In genomic region chr3:193902557-193903256, GRCh38 we compare ENCODE assay signal across 20 cellular contexts.
DNase-seq lines count a peak whose midpoint lies in the region; ATAC-seq and TF ChIP-seq lines count a peak whose summit lies in the region.
"Had no signal": no experiment of that assay in that cellular context is flagged by ENCODE, and none has a peak within 500 bp of the region (broad histone marks: within the 10 kb centered on the region; RNA-seq: fewer than 3 reads in every experiment).

No MANE protein-coding gene starts in this region.

- CTCF ChIA-PET in PC-9 (lab: Charles Lee) = interaction anchor here (0.6 kb wide), 1 partner anchor 122 kb away, joined by 4 read pairs; no protein-coding TSS in a partner anchor

- H3K9me3 ChIP-seq in PC-9 (ENCODE audit: insufficient read depth, low read depth) = no peaks in the 10 kb centered on the region; the same call in 1 of the 2 replicates

- TF ChIP-seq CTCF in PC-9 (conservative IDR thresholded peaks at IDR 0.05) = no peak
- no peak for TF ChIP-seq CTCF in neural crest cell (conservative IDR thresholded peaks at IDR 0.05)

- no peak for TF ChIP-seq RAD21 in Ishikawa (IDR thresholded peaks at IDR 0.05; ENCODE audit: low read depth)

- H3K27me3 ChIP-seq in PC-9 (ENCODE audit: insufficient read depth, low read depth) = no peaks in the 10 kb centered on the region
- H3K27me3 ChIP-seq: SJCRH30 had no signal

- H3K9me3 Mint-ChIP-seq in neural crest cell = peaks cover 7% of the 10 kb centered on the region
- peaks cover 0 to under 1% of the 10 kb centered on the region in 2 donors for H3K9me3 Mint-ChIP-seq in stimulated activated naive CD8-positive, alpha-beta T cell treated with anti-CD3 and anti-CD28 coated beads, Interleukin-15, amount 100 ng/mL, for 72 hours
- H3K9me3 Mint-ChIP-seq: activated T-helper 17 cell treated with anti-CD3 and anti-CD28 coated beads, Interleukin-2, amount 50 U/mL, for 72 hours; dendritic cell treated with granulocyte-macrophage colony-stimulating factor and Interleukin-4, amounts not matched to agents 40 ng/mL and 50 ng/mL, for 4 days had no signal

- POLR2A ChIA-PET in PC-9 (lab: Charles Lee; ENCODE audit: unreplicated experiment) = no interaction called here

- intact Hi-C loops in PC-9 (cut with micrococcal nuclease; ENCODE audit: unreplicated experiment) = no loop called here

- H3K4me3 ChIP-seq in PC-9 = no peak overlapping the region
- H3K4me3 ChIP-seq: left ventricle myocardium inferior, SJCRH30, skin epidermis had no signal

- 0 out of 2 replicates have a peak overlapping the region, but pooled peaks have one; percentile 10 for H2AFZ ChIP-seq in PC-9

- no peak overlapping the region for H3K27ac Mint-ChIP-seq in neural crest cell (ENCODE audit: unreplicated experiment)
- H3K27ac Mint-ChIP-seq in stimulated activated naive CD8-positive, alpha-beta T cell treated with anti-CD3 and anti-CD28 coated beads, Interleukin-15, amount 100 ng/mL, for 72 hours = no peak overlapping the region
- H3K27ac Mint-ChIP-seq: activated T-helper 17 cell treated with anti-CD3 and anti-CD28 coated beads, Interleukin-2, amount 50 U/mL, for 72 hours; dendritic cell treated with granulocyte-macrophage colony-stimulating factor and Interleukin-4, amounts not matched to agents 40 ng/mL and 50 ng/mL, for 4 days had no signal

- H3K27ac ChIP-seq in PC-9 = no peak overlapping the region; the same call in 1 of the 2 replicates
- H3K27ac ChIP-seq: left ventricle myocardium inferior, SJCRH30, skin epidermis had no signal

- peaks cover 14% of the 10 kb centered on the region; the same call in 1 of the 2 replicates for H3F3A ChIP-seq in PC-9 (ENCODE audit: insufficient read depth, low read depth)

- ATAC-seq in stimulated activated naive CD8-positive, alpha-beta T cell treated with anti-CD3 and anti-CD28 coated beads, Interleukin-15, amount 100 ng/mL, for 72 hours = no peak
- no peak for ATAC-seq in GM21723 (IDR thresholded peaks at IDR 0.05; ENCODE audit: unreplicated experiment)
- ATAC-seq: activated T-helper 17 cell treated with anti-CD3 and anti-CD28 coated beads, Interleukin-2, amount 50 U/mL, for 72 hours; HCT116 had no signal

- peaks cover 68% of the 10 kb centered on the region for H3K4me1 Mint-ChIP-seq in neural crest cell
- no peaks in the 10 kb centered on the region for H3K4me1 Mint-ChIP-seq in stimulated activated naive CD8-positive, alpha-beta T cell treated with anti-CD3 and anti-CD28 coated beads, Interleukin-15, amount 100 ng/mL, for 72 hours
- H3K4me1 Mint-ChIP-seq: activated T-helper 17 cell treated with anti-CD3 and anti-CD28 coated beads, Interleukin-2, amount 50 U/mL, for 72 hours had no signal

- no peaks in the 10 kb centered on the region for H3K79me2 ChIP-seq in PC-9 (ENCODE audit: low read depth)

- H4K20me1 ChIP-seq in PC-9 (ENCODE audit: insufficient read depth) = no peaks in the 10 kb centered on the region

- peak; percentile 70 for DNase-seq in DMS79 treated with DMSO at 0.1 percent for 48 hours (lab: John Stamatoyannopoulos, UW)
- DNase-seq in PC-9 = no peak
- DNase-seq in neural crest cell (ENCODE audit: low read depth, low spot score) = no peak
- DNase-seq in activated gamma-delta T cell treated with Interleukin-2 at 50 U/mL for 16 hours = no peak
- no peak for DNase-seq in stimulated activated naive CD8-positive, alpha-beta T cell treated with anti-CD3 and anti-CD28 coated beads, Interleukin-15, amount 100 ng/mL, for 72 hours
- DNase-seq in OCI-M1 (lab: John Stamatoyannopoulos, UW) = no peak
- DNase-seq: activated CD4-positive, alpha-beta T cell treated with anti-CD3 and anti-CD28 coated beads for 1 hour; erythroblast; KG1; left ventricle myocardium inferior; NCI-H2227 treated with DMSO at 0.1 percent for 48 hours; SJCRH30; stimulated activated CD4-positive, alpha-beta T cell treated with anti-CD3 and anti-CD28 coated beads, Interleukin-4, amount 100 ng/mL, for 24 hours; substantia nigra had no signal

- no peaks in the 10 kb centered on the region for H3K9me2 ChIP-seq in PC-9 (ENCODE audit: insufficient read depth)

- peaks cover 43% of the 10 kb centered on the region for H3K27me3 Mint-ChIP-seq in neural crest cell (ENCODE audit: low read depth)
- peaks cover 14% of the 10 kb centered on the region for H3K27me3 Mint-ChIP-seq in stimulated activated naive CD8-positive, alpha-beta T cell treated with anti-CD3 and anti-CD28 coated beads, Interleukin-15, amount 100 ng/mL, for 72 hours

- peak overlapping the region; percentile 15 for H3K4me2 ChIP-seq in PC-9

- no peaks in the 10 kb centered on the region for H3K36me3 ChIP-seq in PC-9 (ENCODE audit: low read depth)
- H3K36me3 ChIP-seq: left ventricle myocardium inferior, SJCRH30 had no signal

- TF ChIP-seq EP300 in Ishikawa (IDR thresholded peaks at IDR 0.05; ENCODE audit: borderline replicate concordance) = 0 out of 2 replicates have a peak, but pooled peaks have one; percentile 16

- BruUV-seq in PC-9 (replicated peaks; lab: Mats Ljungman, UMichigan) = no TSS peak

- H3K4me3 Mint-ChIP-seq in neural crest cell = peak overlapping the region; percentile 42
- H3K4me3 Mint-ChIP-seq in stimulated activated naive CD8-positive, alpha-beta T cell treated with anti-CD3 and anti-CD28 coated beads, Interleukin-15, amount 100 ng/mL, for 72 hours = no peak overlapping the region
- H3K4me3 Mint-ChIP-seq: activated T-helper 17 cell treated with anti-CD3 and anti-CD28 coated beads, Interleukin-2, amount 50 U/mL, for 72 hours; dendritic cell treated with granulocyte-macrophage colony-stimulating factor and Interleukin-4, amounts not matched to agents 40 ng/mL and 50 ng/mL, for 4 days had no signal

- peaks cover 20% of the 10 kb centered on the region for H3K4me1 ChIP-seq in PC-9 (replicated peaks; ENCODE audit: insufficient read depth)
- H3K4me1 ChIP-seq: left ventricle myocardium inferior had no signal

- no peaks in the 10 kb centered on the region for H3K36me3 Mint-ChIP-seq in neural crest cell (ENCODE audit: low read depth)

TF ChIP-seq in Ishikawa, 13 proteins besides CTCF, POLR2A, EP300 and RAD21:
- TF ChIP-seq TEAD4 (IDR thresholded peaks at IDR 0.05) (no peak), TAF1 (IDR thresholded peaks at IDR 0.05; ENCODE audit: low read depth) (0 out of 2 replicates have a peak, but pooled peaks have one; percentile 9)
